Comparison of ENCODE assay signal across 16 cellular contexts in the genomic region with DNA sequence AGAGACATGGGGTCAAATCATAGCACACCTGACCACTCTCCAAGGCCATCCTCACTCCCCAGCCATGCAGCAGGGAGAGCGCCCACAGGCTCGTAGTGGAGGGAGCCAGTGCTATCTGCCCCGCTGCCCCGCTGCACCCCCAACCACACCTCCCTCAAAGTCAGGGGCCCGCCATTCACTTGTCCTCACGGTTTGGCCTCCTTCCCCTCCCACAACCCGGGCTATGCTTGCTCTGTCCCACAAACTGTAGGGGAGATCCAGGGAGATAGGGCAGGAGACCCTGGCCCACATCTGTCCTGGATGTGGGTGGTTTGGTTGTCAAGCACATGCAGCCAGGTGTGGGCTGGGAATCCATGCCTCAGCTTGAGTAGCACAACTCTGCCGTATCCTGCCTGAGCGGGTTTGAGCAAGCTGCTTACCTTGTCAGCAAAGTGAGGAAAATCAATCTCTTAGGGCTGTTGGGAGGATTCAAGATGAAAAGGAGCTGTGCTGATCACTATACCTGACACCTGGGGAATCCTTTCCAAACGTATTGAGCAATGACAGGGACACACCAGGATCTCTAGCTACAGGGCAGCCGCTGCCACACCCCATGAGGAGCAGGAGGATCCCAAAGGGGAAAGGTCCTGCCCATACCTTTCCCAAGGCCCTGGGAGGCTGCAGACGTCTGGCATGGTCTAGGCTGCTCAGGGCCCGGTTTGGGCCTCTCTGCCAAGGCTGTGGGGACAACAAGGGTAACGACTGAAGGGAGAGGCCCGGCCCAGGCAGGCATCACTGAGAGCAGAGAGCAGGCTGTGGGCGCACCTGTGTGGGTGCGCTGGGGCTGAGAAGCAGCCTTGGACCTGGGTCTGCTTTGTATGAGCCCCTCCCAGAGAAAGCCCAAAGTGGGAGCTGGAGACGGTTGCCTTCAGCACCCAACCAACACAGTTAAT. TPM values are rescaled to one million over a fixed set of nuclear protein-coding genes. Genes with fewer than 3 reads are reported as not detected.
"Had no signal": no experiment of that assay in that cellular context is flagged by ENCODE, and none has a peak within 500 bp of the region (broad histone marks: within the 10 kb centered on the region; RNA-seq: fewer than 3 reads in every experiment).

No MANE protein-coding gene starts in this region.

- ATAC-seq: left lobe of liver had no signal

- H3K4me3 ChIP-seq: skin epidermis, stomach, tibial nerve had no signal

- H3K4me1 ChIP-seq: tibial nerve had no signal

- H3K36me3 ChIP-seq: stomach, tibial nerve had no signal

- H3K9me3 ChIP-seq: SK-N-SH, stomach, tibial nerve had no signal

- H3K4me1 Mint-ChIP-seq: central memory CD8-positive, alpha-beta T cell had no signal

- H3K9ac ChIP-seq: SK-N-SH had no signal

- H3K9me3 Mint-ChIP-seq: activated naive CD4-positive, alpha-beta T cell treated with anti-CD3 and anti-CD28 coated beads for 36 hours; central memory CD8-positive, alpha-beta T cell had no signal

- H3K27ac ChIP-seq: stomach, tibial nerve had no signal

- H3K4me3 Mint-ChIP-seq: activated CD4-positive, alpha-beta T cell treated with anti-CD3 and anti-CD28 coated beads, Interleukin-2, amount 10 ng/mL, durations not matched to agents 24 days and 14 days; activated naive CD4-positive, alpha-beta T cell treated with anti-CD3 and anti-CD28 coated beads for 36 hours; activated T-helper 1 cell treated with anti-CD3 and anti-CD28 coated beads, Interleukin-12 subunit alpha, Interleukin-12 subunit beta, Interleukin-2, Interleukin-4 antibody, amounts not matched to agents 30 ng/mL and 10 ng/mL and 1 ng/mL, durations not matched to agents 14 hours and 24 hours and 36 hours; central memory CD8-positive, alpha-beta T cell had no signal

- DNase-seq: activated CD4-positive, alpha-beta T cell treated with anti-CD3 and anti-CD28 coated beads, Interleukin-2, amount 10 ng/mL, durations not matched to agents 24 days and 14 days; activated naive CD4-positive, alpha-beta T cell treated with anti-CD3 and anti-CD28 coated beads for 36 hours; cortex of kidney; effector memory CD4-positive, alpha-beta T cell; erythroblast; retina; SK-N-SH; stomach had no signal

- H3K4me2 ChIP-seq: SK-N-SH had no signal

- H3K27ac Mint-ChIP-seq: activated CD4-positive, alpha-beta T cell treated with anti-CD3 and anti-CD28 coated beads, Interleukin-2, amount 10 ng/mL, durations not matched to agents 24 days and 14 days; activated naive CD4-positive, alpha-beta T cell treated with anti-CD3 and anti-CD28 coated beads for 36 hours; activated T-helper 1 cell treated with anti-CD3 and anti-CD28 coated beads, Interleukin-12 subunit alpha, Interleukin-12 subunit beta, Interleukin-2, Interleukin-4 antibody, amounts not matched to agents 30 ng/mL and 10 ng/mL and 1 ng/mL, durations not matched to agents 14 hours and 24 hours and 36 hours had no signal

RNA-seq across cellular contexts. Expression of gene KCNJ5, which starts 23.3 kb away (rescaled TPM):
- total RNA-seq: activated CD4-positive, alpha-beta T cell treated with anti-CD3 and anti-CD28 coated beads, Interleukin-2, amount 10 ng/mL, durations not matched to agents 24 days and 14 days; activated naive CD4-positive, alpha-beta T cell treated with anti-CD3 and anti-CD28 coated beads for 36 hours; activated T-helper 1 cell treated with anti-CD3 and anti-CD28 coated beads, Interleukin-12 subunit alpha, Interleukin-12 subunit beta, Interleukin-2, Interleukin-4 antibody, amounts not matched to agents 30 ng/mL and 10 ng/mL and 1 ng/mL, durations not matched to agents 14 hours and 24 hours and 36 hours; T-helper 1 cell treated with Interleukin-12 subunit alpha and Interleukin-12 subunit beta and Interleukin-4 antibody, amounts not matched to agents 30 ng/mL and 1 ng/mL, for 36 hours had no signal

RNA-seq across cellular contexts. Expression of gene TP53AIP1, which starts 28.2 kb away (rescaled TPM):
- total RNA-seq: activated CD4-positive, alpha-beta T cell treated with anti-CD3 and anti-CD28 coated beads, Interleukin-2, amount 10 ng/mL, durations not matched to agents 24 days and 14 days; activated naive CD4-positive, alpha-beta T cell treated with anti-CD3 and anti-CD28 coated beads for 36 hours; activated T-helper 1 cell treated with anti-CD3 and anti-CD28 coated beads, Interleukin-12 subunit alpha, Interleukin-12 subunit beta, Interleukin-2, Interleukin-4 antibody, amounts not matched to agents 30 ng/mL and 10 ng/mL and 1 ng/mL, durations not matched to agents 14 hours and 24 hours and 36 hours; fibroblast of villous mesenchyme; left lobe of liver; stomach; T-helper 1 cell treated with Interleukin-12 subunit alpha and Interleukin-12 subunit beta and Interleukin-4 antibody, amounts not matched to agents 30 ng/mL and 1 ng/mL, for 36 hours; tibial nerve had no signal

RNA-seq across cellular contexts. Expression of gene KCNJ1, which starts 47.4 kb away (rescaled TPM):
- total RNA-seq: activated CD4-positive, alpha-beta T cell treated with anti-CD3 and anti-CD28 coated beads, Interleukin-2, amount 10 ng/mL, durations not matched to agents 24 days and 14 days; activated naive CD4-positive, alpha-beta T cell treated with anti-CD3 and anti-CD28 coated beads for 36 hours; activated T-helper 1 cell treated with anti-CD3 and anti-CD28 coated beads, Interleukin-12 subunit alpha, Interleukin-12 subunit beta, Interleukin-2, Interleukin-4 antibody, amounts not matched to agents 30 ng/mL and 10 ng/mL and 1 ng/mL, durations not matched to agents 14 hours and 24 hours and 36 hours; fibroblast of villous mesenchyme; left lobe of liver; mesenteric fat pad; stomach; T-helper 1 cell treated with Interleukin-12 subunit alpha and Interleukin-12 subunit beta and Interleukin-4 antibody, amounts not matched to agents 30 ng/mL and 1 ng/mL, for 36 hours; tibial nerve had no signal
- polyA plus RNA-seq: SK-N-SH had no signal
